In genomic region chr19:55654833-55655647, GRCh38 we compare ENCODE assay signal across 1 cellular context.
TF ChIP-seq lines count a peak whose summit lies in the region.

Gene U2AF2 (plus strand): TSS chr19:55655035. CDS start chr19:55655105, 70 bp downstream.

TF ChIP-seq in K562, 482 proteins besides CTCF, POLR2A, EP300 and RAD21 (continued from another document and continues in another):
- peak; percentile 14; the same call in 1 of the 2 replicates for TF ChIP-seq FOXO4 (CRISPR knock-in tag; IDR thresholded peaks at IDR 0.05)
- no peak for TF ChIP-seq ZNF436 (CRISPR knock-in tag; IDR thresholded peaks at IDR 0.05)
- no peak for TF ChIP-seq AFF4 (CRISPR knock-in tag; IDR thresholded peaks at IDR 0.05)
- TF ChIP-seq ARID3B (CRISPR knock-in tag; IDR thresholded peaks at IDR 0.05; ENCODE audit: borderline replicate concordance), result no peak
- no peak for TF ChIP-seq ZNF551 (CRISPR knock-in tag; IDR thresholded peaks at IDR 0.05)
- peak; percentile 69 to 96 (median 92) for TF ChIP-seq YY1 (IDR thresholded peaks at IDR 0.05; ENCODE audit: borderline replicate concordance in 1 of 3, control insufficient read depth in 1 of 3, extremely low read depth in 1 of 3, insufficient read depth in 3 of 3, insufficient read length in 1 of 3, insufficient replicate concordance in 2 of 3, low read depth in 1 of 3, low read length in 2 of 3)
- no peak for TF ChIP-seq MLX (CRISPR knock-in tag; conservative IDR thresholded peaks at IDR 0.05)
- no peak for TF ChIP-seq RERE (CRISPR knock-in tag; IDR thresholded peaks at IDR 0.05; ENCODE audit: borderline replicate concordance)
- 0 out of 2 replicates have a peak, but pooled peaks have one; percentile 25 for TF ChIP-seq CREB3 (tag; conservative IDR thresholded peaks at IDR 0.05; ENCODE audit: low read depth)
- TF ChIP-seq PRMT5 (CRISPR knock-in tag; IDR thresholded peaks at IDR 0.05), result no peak
- no peak for TF ChIP-seq NCOA4 (IDR thresholded peaks at IDR 0.05; ENCODE audit: partially characterized antibody)
- no peak; the same call in 1 of the 2 replicates for TF ChIP-seq STAG1 (CRISPR knock-in tag; IDR thresholded peaks at IDR 0.05; ENCODE audit: borderline replicate concordance)
- TF ChIP-seq RNF219 (CRISPR knock-in tag; IDR thresholded peaks at IDR 0.05), result no peak
- TF ChIP-seq POLR2AphosphoS2 (IDR thresholded peaks at IDR 0.05; ENCODE audit: low read length), result no peak
- TF ChIP-seq HNRNPUL1 (IDR thresholded peaks at IDR 0.05; ENCODE audit: low read length), result no peak
- peak; percentile 93 for TF ChIP-seq MAX (CRISPR knock-in tag; IDR thresholded peaks at IDR 0.05)
- no peak for TF ChIP-seq SMARCB1 (IDR thresholded peaks at IDR 0.05; ENCODE audit: insufficient read length, low read depth)
- TF ChIP-seq CLOCK (CRISPR knock-in tag; IDR thresholded peaks at IDR 0.05; ENCODE audit: borderline replicate concordance), result no peak
- no peak for TF ChIP-seq UBTF (IDR thresholded peaks at IDR 0.05; ENCODE audit: borderline replicate concordance in 1 of 2, low read depth in 2 of 2, low read length in 2 of 2)
- TF ChIP-seq SMARCC2 (IDR thresholded peaks at IDR 0.05; ENCODE audit: low read depth), result no peak
- no peak for TF ChIP-seq SNRNP70 (optimal IDR thresholded peaks at IDR 0.05; ENCODE audit: low read depth, low read length)
- peak; percentile 43; the same call in 1 of the 2 replicates for TF ChIP-seq SOX6 (IDR thresholded peaks at IDR 0.05)
- TF ChIP-seq PTTG1 (tag; IDR thresholded peaks at IDR 0.05; ENCODE audit: low read depth), result no peak
- TF ChIP-seq FOXP1 (CRISPR knock-in tag; IDR thresholded peaks at IDR 0.05), result peak; percentile 94
- no peak for TF ChIP-seq FOXA1 (IDR thresholded peaks at IDR 0.05; ENCODE audit: borderline replicate concordance)
- no peak for TF ChIP-seq ZNF561 (CRISPR knock-in tag; conservative IDR thresholded peaks at IDR 0.05)
- TF ChIP-seq NR2F6 (CRISPR knock-in tag; IDR thresholded peaks at IDR 0.05), result no peak; the same call in 1 of the 2 replicates
- TF ChIP-seq NFIX (CRISPR knock-in tag; IDR thresholded peaks at IDR 0.05; ENCODE audit: low read depth), result no peak
- TF ChIP-seq ZNF140 (CRISPR knock-in tag; IDR thresholded peaks at IDR 0.05), result no peak
- no peak for TF ChIP-seq ZNF444 (CRISPR knock-in tag; IDR thresholded peaks at IDR 0.05)
- no peak for TF ChIP-seq MAFF (IDR thresholded peaks at IDR 0.05; ENCODE audit: low read length)
- TF ChIP-seq MEF2D (tag; conservative IDR thresholded peaks at IDR 0.05; ENCODE audit: low read depth), result no peak
- no peak for TF ChIP-seq BRCA1 (IDR thresholded peaks at IDR 0.05)
- no peak for TF ChIP-seq BRCA1 (CRISPR knock-in tag; IDR thresholded peaks at IDR 0.05)
- TF ChIP-seq PCBP2 (IDR thresholded peaks at IDR 0.05; ENCODE audit: low read depth, low read length, poor library complexity, severe bottlenecking), result no peak
